In the genomic region with DNA sequence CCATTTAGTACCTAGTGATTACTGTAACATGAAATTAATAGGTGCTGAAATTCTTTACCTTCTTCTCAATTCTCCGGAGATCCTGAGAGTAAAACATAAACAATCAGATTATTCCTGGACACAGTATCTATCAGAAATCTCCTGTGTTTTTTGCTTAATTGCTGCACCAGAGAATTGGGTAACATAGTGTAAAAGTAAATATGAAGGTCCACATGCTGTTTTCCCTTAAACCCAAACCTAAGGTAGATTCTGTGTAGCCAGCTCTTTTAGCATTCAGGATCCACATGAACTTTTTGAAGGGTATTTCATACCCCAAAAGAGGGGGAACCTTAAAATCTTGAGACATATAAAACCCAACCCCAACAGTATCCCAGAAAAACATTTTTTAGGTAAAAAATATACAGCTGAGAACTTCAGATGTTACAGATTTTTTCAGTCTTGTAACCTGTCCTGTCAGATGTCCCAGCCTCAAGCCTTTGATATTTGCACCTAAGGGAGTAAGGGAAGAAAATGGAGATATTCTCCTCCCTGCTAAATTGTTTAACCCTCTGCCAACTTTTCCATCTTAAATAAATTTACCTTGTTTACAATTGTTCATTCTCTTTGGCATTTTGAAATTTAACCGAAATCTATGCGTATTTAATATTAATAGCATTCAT, we compare ENCODE assay signal across 24 cellular contexts. TPM values are rescaled to one million over a fixed set of nuclear protein-coding genes. Genes with fewer than 3 reads are reported as not detected.
DNase-seq lines count a peak whose midpoint lies in the region; ATAC-seq, FAIRE-seq and TF ChIP-seq lines count a peak whose summit lies in the region.
"Had no signal": no experiment of that assay in that cellular context is flagged by ENCODE, and none has a peak within 500 bp of the region (broad histone marks: within the 10 kb centered on the region; RNA-seq: fewer than 3 reads in every experiment).

No MANE protein-coding gene starts in this region.

- BruUV-seq in HepG2 (replicated peaks; lab: Mats Ljungman, UMichigan), result no TSS peak

- no peak overlapping the region for H2AFZ ChIP-seq in HepG2 (ENCODE audit: low read length)

- TF ChIP-seq CTCF in liver (IDR thresholded peaks at IDR 0.05; ENCODE audit: low read depth, low read length, missing input control) (no peak), HepG2 (CRISPR knock-in tag; IDR thresholded peaks at IDR 0.05) (no peak), right lobe of liver (IDR thresholded peaks at IDR 0.05) (no peak)

- no peaks in the 10 kb centered on the region for H3K79me2 ChIP-seq in HepG2 (ENCODE audit: insufficient read depth, low read length)

- H3K36me3 ChIP-seq in liver (ENCODE audit: control insufficient read depth in 4 of 4, insufficient read depth in 3 of 4, low read depth in 1 of 4, low read length in 3 of 4), result peaks cover 3 to 27% (median 25%) of the 10 kb centered on the region in 4 donors
- peaks cover 9 to 67% of the 10 kb centered on the region in 2 experiments for H3K36me3 ChIP-seq in HepG2 (replicated peaks in 1 of 2; ENCODE audit: control insufficient read depth in 1 of 2, insufficient read depth in 2 of 2, low read length in 2 of 2)
- peaks cover 0 to 51% (median 17%) of the 10 kb centered on the region in 4 donors for H3K36me3 ChIP-seq in right lobe of liver

- no peak for FAIRE-seq in HepG2 (lab: Jason Lieb, UNC)
- FAIRE-seq: A549, GM12878, GM12892, GM18507 had no signal

- H3K27me3 ChIP-seq in liver (ENCODE audit: control insufficient read depth in 4 of 4, insufficient read depth in 4 of 4, low read length in 3 of 4), result no peaks in the 10 kb centered on the region
- no peaks in the 10 kb centered on the region for H3K27me3 ChIP-seq in HepG2 (ENCODE audit: control insufficient read depth in 1 of 2, insufficient read depth in 2 of 2, low read length in 2 of 2)
- no peaks in the 10 kb centered on the region for H3K27me3 ChIP-seq in right lobe of liver
- H3K27me3 ChIP-seq: BLaER1 treated with 17β-estradiol and CSF1 and Interleukin-3, amounts not matched to agents 10 nM and 100 nM had no signal

- in situ Hi-C loops in HepG2 (cut with HindIII; ENCODE audit: extremely low pct_ligation_motif_present, low pct_unique_long_range_greater_than_20kb), result no loop called here

- intact Hi-C loops in HepG2 (cut with micrococcal nuclease; ENCODE audit: unreplicated experiment) (no loop called here), right lobe of liver (cut with DNase I) (no loop called here)

- H3K27ac ChIP-seq in liver (ENCODE audit: low read depth in 1 of 2, low read length in 2 of 2), result peak overlapping the region in 1 of 2 donors; percentile 7
- no peak overlapping the region for H3K27ac ChIP-seq in HepG2 (ENCODE audit: extremely low read length, insufficient read depth, low read length)
- peak overlapping the region in 1 of 3 donors; percentile 38 for H3K27ac ChIP-seq in right lobe of liver
- H3K27ac ChIP-seq: 22Rv1; A549; BLaER1 treated with 17β-estradiol and CSF1 and Interleukin-3, amounts not matched to agents 10 nM and 100 nM; C4-2B had no signal

- H3K9ac ChIP-seq in liver (ENCODE audit: low read depth in 1 of 2, low read length in 2 of 2) (peak overlapping the region in 1 of 2 donors; percentile 28), HepG2 (ENCODE audit: insufficient read depth, low read depth, low read length) (no peak overlapping the region)
- H3K9ac ChIP-seq: BLaER1 treated with 17β-estradiol and CSF1 and Interleukin-3, amounts not matched to agents 10 nM and 100 nM had no signal

- ATAC-seq in HepG2 (no peak), right lobe of liver (peak; percentile 72 to 87 (median 80)), HG02610 (IDR thresholded peaks at IDR 0.05; ENCODE audit: unreplicated experiment) (no peak)
- ATAC-seq: A549; CD8-positive, alpha-beta T cell; GM12878 had no signal

- TF ChIP-seq RAD21 in liver (IDR thresholded peaks at IDR 0.05) (no peak), HepG2 (CRISPR knock-in tag; IDR thresholded peaks at IDR 0.05) (no peak)

- TF ChIP-seq EP300 in HepG2 (IDR thresholded peaks at IDR 0.05; ENCODE audit: low read depth in 2 of 2, low read length in 2 of 2), result no peak
- TF ChIP-seq EP300 in HepG2 (CRISPR knock-in tag; IDR thresholded peaks at IDR 0.05; ENCODE audit: borderline replicate concordance), result no peak

- H3K4me2 ChIP-seq in HepG2 (ENCODE audit: low read depth, low read length), result no peak overlapping the region
- H3K4me2 ChIP-seq: A549; BLaER1 treated with 17β-estradiol and CSF1 and Interleukin-3, amounts not matched to agents 10 nM and 100 nM had no signal

- CTCF ChIA-PET in HepG2 (lab: Yijun Ruan, JAX; ENCODE audit: low intra/inter-chr PET ratio, low total read pairs), result no interaction called here

- H3K9me3 ChIP-seq in liver (ENCODE audit: control insufficient read depth in 4 of 4, low read length in 3 of 4) (no peaks in the 10 kb centered on the region), HepG2 (ENCODE audit: low read length) (no peaks in the 10 kb centered on the region), right lobe of liver (no peaks in the 10 kb centered on the region)
- H3K9me3 ChIP-seq: A549; BLaER1 treated with 17β-estradiol and CSF1 and Interleukin-3, amounts not matched to agents 10 nM and 100 nM; Caco-2 had no signal

- POLR2A ChIA-PET in HepG2 (lab: Yijun Ruan, JAX), result no interaction called here

- H3K4me1 ChIP-seq in liver (ENCODE audit: control insufficient read depth in 4 of 4, insufficient read depth in 4 of 4, low read length in 3 of 4) (peaks cover 0 to 10% (median 5%) of the 10 kb centered on the region in 4 donors), HepG2 (ENCODE audit: insufficient read depth, low read length) (no peaks in the 10 kb centered on the region), right lobe of liver (peaks cover 0 to 12% (median 0%) of the 10 kb centered on the region in 4 donors)
- H3K4me1 ChIP-seq: A549, Caco-2 had no signal

- TF ChIP-seq POLR2A in HepG2 (IDR thresholded peaks at IDR 0.05; ENCODE audit: insufficient read depth in 1 of 2, low read depth in 2 of 2, low read length in 2 of 2) (no peak), right lobe of liver (IDR thresholded peaks at IDR 0.05) (no peak)

- WGBS in liver, result 38% methylated on average over 3 of the region's 3 CpGs
- WGBS in HepG2 (ENCODE audit: low lambda C conversion rate), result 98% methylated on average over 3 of the region's 3 CpGs
- 22% methylated on average over 3 of the region's 3 CpGs for WGBS in right lobe of liver (ENCODE audit: insufficient coverage, low coverage, low lambda C conversion rate, missing lambda C conversion rate)

- H3K4me3 ChIP-seq in liver (ENCODE audit: low read depth in 1 of 3, low read length in 3 of 3) (no peak overlapping the region), HepG2 (replicated peaks in 1 of 3; ENCODE audit: insufficient read depth in 1 of 3, low read depth in 2 of 3, low read length in 3 of 3) (no peak overlapping the region), right lobe of liver (no peak overlapping the region)
- H3K4me3 ChIP-seq: A549; BLaER1 treated with 17β-estradiol and CSF1 and Interleukin-3, amounts not matched to agents 10 nM and 100 nM; GM12878 had no signal

- DNase-seq in HepG2 (ENCODE audit: low spot score), result no peak
- no peak for DNase-seq in right lobe of liver
- no peak for DNase-seq in NCI-H774 (lab: John Stamatoyannopoulos, UW)
- DNase-seq: AML-193; Caco-2; Calu3; CD4-positive, alpha-beta T cell; CD8-positive, alpha-beta T cell; DMS 273 treated with DMSO at 0.1 percent for 48 hours; DMS153; DMS53; DMS79; DND-41; EL; GDM1 had no signal

- no peaks in the 10 kb centered on the region for H4K20me1 ChIP-seq in HepG2 (ENCODE audit: insufficient read depth, low read length)

RNA-seq across cellular contexts. Expression of gene ODR4, which starts 11.2 kb away (rescaled TPM):
- total RNA-seq in liver (10 to 100 TPM; 13.1 to 25.8 TPM), HepG2 (2016; rRNA removed; fragmentation: Illumina TruSeq; extraction: Trizol) (14.7 and 22.0 TPM in 2 replicates), right lobe of liver (10 to 100 TPM; 13.0 to 16.7 (median 14.7) TPM)
- polyA plus RNA-seq in liver (10 to 100 TPM in 1 of 2 donors, 1 to 10 TPM in 1; 8.7 to 14.7 TPM), HepG2 (2011; rRNA removed) (11.4 and 16.3 TPM in 2 replicates)
- total RNA-seq in HepG2 (2016; cell fraction: cytosol; rRNA removed; fragmentation: Illumina TruSeq; extraction: Trizol; ENCODE audit: low read depth), result 6.3 and 7.7 TPM in 2 replicates
- 14.2 and 24.2 TPM in 2 replicates for total RNA-seq in HepG2 (2016; cell fraction: insoluble cytoplasmic fraction; rRNA removed; fragmentation: Illumina TruSeq; extraction: Trizol)
- total RNA-seq in HepG2 (2016; cell fraction: membrane; rRNA removed; fragmentation: Illumina TruSeq; extraction: Trizol), result 7.1 TPM in 2 replicates
- 42.4 and 43.6 TPM in 2 replicates for total RNA-seq in HepG2 (2016; cell fraction: nucleus; rRNA removed; fragmentation: Illumina TruSeq; extraction: Trizol)
- polyA plus RNA-seq in HepG2 (2011; cell fraction: cytosol; rRNA removed), result 4.1 and 7.3 TPM in 2 replicates
- polyA plus RNA-seq in HepG2 (2011; cell fraction: nucleus; rRNA removed), result 13.5 and 14.9 TPM in 2 replicates
- polyA plus RNA-seq in HepG2 (2012), result 10.6 and 12.7 TPM in 2 replicates
- polyA plus RNA-seq in HepG2 (2016; cell fraction: cytosol; fragmentation: Illumina TruSeq; extraction: Trizol; ENCODE audit: low read depth), result 1.5 and 2.4 TPM in 2 replicates
- 12.3 TPM in 2 replicates for polyA plus RNA-seq in HepG2 (2016; cell fraction: insoluble cytoplasmic fraction; fragmentation: Illumina TruSeq; extraction: Trizol; ENCODE audit: low read depth)
- polyA plus RNA-seq in HepG2 (2016; cell fraction: membrane; fragmentation: Illumina TruSeq; extraction: Trizol; ENCODE audit: low read depth), result 2.2 and 2.4 TPM in 2 replicates
- polyA plus RNA-seq in HepG2 (2016; cell fraction: nucleus; fragmentation: Illumina TruSeq; extraction: Trizol; ENCODE audit: insufficient read depth, low read depth), result 51.1 and 51.3 TPM in 2 replicates
- 2.2 and 4.1 TPM in 2 replicates for polyA minus RNA-seq in HepG2 (2011; rRNA and poly(A)+ RNA removed; ENCODE audit: low replicate concordance)
- polyA minus RNA-seq in HepG2 (2011; cell fraction: cytosol; rRNA and poly(A)+ RNA removed), result 7.7 and 7.9 TPM in 2 replicates
- polyA minus RNA-seq in HepG2 (2011; cell fraction: nucleus; rRNA and poly(A)+ RNA removed), result 36.2 and 41.4 TPM in 2 replicates

RNA-seq across cellular contexts. Expression of gene TPR, which starts 11.8 kb away (rescaled TPM):
- total RNA-seq in liver (10 to 100 TPM; 37.6 to 45.1 TPM), HepG2 (2016; rRNA removed; fragmentation: Illumina TruSeq; extraction: Trizol) (81.7 and 116 TPM in 2 replicates), right lobe of liver (10 to 100 TPM; 19.0 to 35.9 (median 31.8) TPM)
- polyA plus RNA-seq in liver (10 to 100 TPM in 1 of 2 donors, 1 to 10 TPM in 1; 8.1 to 40.8 TPM), HepG2 (2011; rRNA removed) (72.0 and 78.9 TPM in 2 replicates)
- total RNA-seq in HepG2 (2016; cell fraction: cytosol; rRNA removed; fragmentation: Illumina TruSeq; extraction: Trizol; ENCODE audit: low read depth), result 5.9 and 6.3 TPM in 2 replicates
- total RNA-seq in HepG2 (2016; cell fraction: insoluble cytoplasmic fraction; rRNA removed; fragmentation: Illumina TruSeq; extraction: Trizol), result 78.5 and 115 TPM in 2 replicates
- 12.1 and 12.7 TPM in 2 replicates for total RNA-seq in HepG2 (2016; cell fraction: membrane; rRNA removed; fragmentation: Illumina TruSeq; extraction: Trizol)
- 93.8 and 105 TPM in 2 replicates for total RNA-seq in HepG2 (2016; cell fraction: nucleus; rRNA removed; fragmentation: Illumina TruSeq; extraction: Trizol)
- polyA plus RNA-seq in HepG2 (2011; cell fraction: cytosol; rRNA removed), result 34.7 and 37.4 TPM in 2 replicates
- 99.6 and 106 TPM in 2 replicates for polyA plus RNA-seq in HepG2 (2011; cell fraction: nucleus; rRNA removed)
- polyA plus RNA-seq in HepG2 (2012), result 36.8 and 45.0 TPM in 2 replicates
- 1.8 and 1.9 TPM in 2 replicates for polyA plus RNA-seq in HepG2 (2016; cell fraction: cytosol; fragmentation: Illumina TruSeq; extraction: Trizol; ENCODE audit: low read depth)
- polyA plus RNA-seq in HepG2 (2016; cell fraction: insoluble cytoplasmic fraction; fragmentation: Illumina TruSeq; extraction: Trizol; ENCODE audit: low read depth), result 65.3 and 66.3 TPM in 2 replicates
- polyA plus RNA-seq in HepG2 (2016; cell fraction: membrane; fragmentation: Illumina TruSeq; extraction: Trizol; ENCODE audit: low read depth), result 3.4 and 4.7 TPM in 2 replicates
- polyA plus RNA-seq in HepG2 (2016; cell fraction: nucleus; fragmentation: Illumina TruSeq; extraction: Trizol; ENCODE audit: insufficient read depth, low read depth), result 83.4 and 90.6 TPM in 2 replicates
- polyA minus RNA-seq in HepG2 (2011; rRNA and poly(A)+ RNA removed; ENCODE audit: low replicate concordance), result 168 and 262 TPM in 2 replicates
- polyA minus RNA-seq in HepG2 (2011; cell fraction: cytosol; rRNA and poly(A)+ RNA removed), result 56.5 and 64.1 TPM in 2 replicates
- polyA minus RNA-seq in HepG2 (2011; cell fraction: nucleus; rRNA and poly(A)+ RNA removed), result 141 and 146 TPM in 2 replicates

Comparison
In these comparisons a context has a peak if more than half of its experiments do, and no peak if none do; other contexts are left out.
1. ATAC-seq: peak in right lobe of liver (4 of 4); none in HepG2 (single experiment) and HG02610 (single experiment).